ENCODE assay signal across 1 cellular context in genomic region chr9:136354592-136355085, GRCh38.
A peak's percentile ranks its signal among the peaks of the same experiment; 100 is the strongest.
TF ChIP-seq lines count a peak whose summit lies in the region.

No MANE protein-coding gene starts in this region.

TF ChIP-seq in HepG2, 621 proteins besides CTCF, POLR2A, EP300 and RAD21 (continued from another document):
- TF ChIP-seq ZNF788 (CRISPR knock-in tag; IDR thresholded peaks at IDR 0.05; ENCODE audit: borderline replicate concordance) (no peak), KDM4B (CRISPR knock-in tag; IDR thresholded peaks at IDR 0.05) (no peak), PAXIP1 (CRISPR knock-in tag; conservative IDR thresholded peaks at IDR 0.05) (peak; percentile 49), ZNF891 (CRISPR knock-in tag; IDR thresholded peaks at IDR 0.05) (no peak), ZNF501 (CRISPR knock-in tag; IDR thresholded peaks at IDR 0.05) (0 out of 2 replicates have a peak, but pooled peaks have one; percentile 12), ZBTB37 (CRISPR knock-in tag; IDR thresholded peaks at IDR 0.05) (no peak), PATZ1 (CRISPR knock-in tag; IDR thresholded peaks at IDR 0.05) (peak; percentile 81), NR3C1 (CRISPR knock-in tag; IDR thresholded peaks at IDR 0.05) (no peak), AFF4 (CRISPR knock-in tag; IDR thresholded peaks at IDR 0.05) (no peak), UBTF (CRISPR knock-in tag; IDR thresholded peaks at IDR 0.05) (peak; percentile 53; the same call in 1 of the 2 replicates), ZNF782 (CRISPR knock-in tag; IDR thresholded peaks at IDR 0.05; ENCODE audit: borderline replicate concordance) (no peak), ARNT (IDR thresholded peaks at IDR 0.05) (no peak)
